In the genomic region with DNA sequence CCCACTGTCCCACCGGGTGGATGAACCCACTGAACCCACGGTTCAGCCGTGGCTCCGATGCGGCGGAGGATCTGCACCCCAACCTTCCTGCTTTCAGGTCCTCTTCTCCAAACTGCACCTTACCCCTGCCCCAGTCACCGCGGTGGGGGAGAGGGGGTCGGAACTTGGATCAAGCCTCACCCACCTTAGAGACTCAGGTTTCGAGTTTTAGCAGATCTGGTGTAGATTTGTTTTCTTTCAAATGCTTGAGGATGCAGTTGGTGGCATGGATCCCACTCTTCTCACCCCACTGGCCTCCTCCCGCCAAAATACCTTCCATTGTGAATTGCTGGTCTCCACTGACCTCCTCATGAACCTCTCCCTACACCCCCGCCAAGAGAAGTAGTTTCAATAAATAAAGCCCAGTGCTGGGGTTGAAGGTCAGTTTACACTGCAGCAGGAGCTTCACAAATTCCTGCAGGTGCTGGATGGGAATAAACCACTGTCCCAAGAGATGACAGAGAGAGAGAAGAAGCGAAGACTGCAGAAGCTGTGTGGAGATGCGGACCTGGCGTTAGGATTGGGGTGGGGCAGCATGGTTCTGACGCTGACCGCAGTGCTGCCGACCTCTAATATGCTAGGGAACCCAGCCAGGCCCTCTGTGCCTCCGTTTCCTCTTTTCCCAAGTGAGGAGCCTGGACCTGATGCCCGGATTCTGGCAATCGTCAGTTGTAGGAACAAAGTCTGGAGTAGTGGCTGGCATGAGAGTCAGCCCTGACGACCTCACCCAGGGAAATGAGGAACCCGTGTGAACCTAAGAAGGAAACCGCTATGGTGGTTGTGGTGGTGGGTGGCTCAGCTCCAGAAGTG, we compare ENCODE assay signal across 1 cellular context.
TF ChIP-seq lines count a peak whose summit lies in the region.

No MANE protein-coding gene starts in this region.

TF ChIP-seq in HepG2, 621 proteins besides CTCF, POLR2A, EP300 and RAD21 (continues in another document):
- 0 out of 2 replicates have a peak, but pooled peaks have one; percentile 38 for TF ChIP-seq CENPT (CRISPR knock-in tag; IDR thresholded peaks at IDR 0.05; ENCODE audit: low read depth)
- TF ChIP-seq, protein P1, sequence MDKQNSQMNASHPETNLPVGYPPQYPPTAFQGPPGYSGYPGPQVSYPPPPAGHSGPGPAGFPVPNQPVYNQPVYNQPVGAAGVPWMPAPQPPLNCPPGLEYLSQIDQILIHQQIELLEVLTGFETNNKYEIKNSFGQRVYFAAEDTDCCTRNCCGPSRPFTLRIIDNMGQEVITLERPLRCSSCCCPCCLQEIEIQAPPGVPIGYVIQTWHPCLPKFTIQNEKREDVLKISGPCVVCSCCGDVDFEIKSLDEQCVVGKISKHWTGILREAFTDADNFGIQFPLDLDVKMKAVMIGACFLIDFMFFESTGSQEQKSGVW (CRISPR knock-in tag; IDR thresholded peaks at IDR 0.05; ENCODE audit: borderline replicate concordance): no peak
- TF ChIP-seq ZMAT3 (CRISPR knock-in tag; conservative IDR thresholded peaks at IDR 0.05): peak; percentile 28
- TF ChIP-seq ZNF180 (CRISPR knock-in tag; IDR thresholded peaks at IDR 0.05; ENCODE audit: borderline replicate concordance, low read depth): no peak
- TF ChIP-seq, protein P2, sequence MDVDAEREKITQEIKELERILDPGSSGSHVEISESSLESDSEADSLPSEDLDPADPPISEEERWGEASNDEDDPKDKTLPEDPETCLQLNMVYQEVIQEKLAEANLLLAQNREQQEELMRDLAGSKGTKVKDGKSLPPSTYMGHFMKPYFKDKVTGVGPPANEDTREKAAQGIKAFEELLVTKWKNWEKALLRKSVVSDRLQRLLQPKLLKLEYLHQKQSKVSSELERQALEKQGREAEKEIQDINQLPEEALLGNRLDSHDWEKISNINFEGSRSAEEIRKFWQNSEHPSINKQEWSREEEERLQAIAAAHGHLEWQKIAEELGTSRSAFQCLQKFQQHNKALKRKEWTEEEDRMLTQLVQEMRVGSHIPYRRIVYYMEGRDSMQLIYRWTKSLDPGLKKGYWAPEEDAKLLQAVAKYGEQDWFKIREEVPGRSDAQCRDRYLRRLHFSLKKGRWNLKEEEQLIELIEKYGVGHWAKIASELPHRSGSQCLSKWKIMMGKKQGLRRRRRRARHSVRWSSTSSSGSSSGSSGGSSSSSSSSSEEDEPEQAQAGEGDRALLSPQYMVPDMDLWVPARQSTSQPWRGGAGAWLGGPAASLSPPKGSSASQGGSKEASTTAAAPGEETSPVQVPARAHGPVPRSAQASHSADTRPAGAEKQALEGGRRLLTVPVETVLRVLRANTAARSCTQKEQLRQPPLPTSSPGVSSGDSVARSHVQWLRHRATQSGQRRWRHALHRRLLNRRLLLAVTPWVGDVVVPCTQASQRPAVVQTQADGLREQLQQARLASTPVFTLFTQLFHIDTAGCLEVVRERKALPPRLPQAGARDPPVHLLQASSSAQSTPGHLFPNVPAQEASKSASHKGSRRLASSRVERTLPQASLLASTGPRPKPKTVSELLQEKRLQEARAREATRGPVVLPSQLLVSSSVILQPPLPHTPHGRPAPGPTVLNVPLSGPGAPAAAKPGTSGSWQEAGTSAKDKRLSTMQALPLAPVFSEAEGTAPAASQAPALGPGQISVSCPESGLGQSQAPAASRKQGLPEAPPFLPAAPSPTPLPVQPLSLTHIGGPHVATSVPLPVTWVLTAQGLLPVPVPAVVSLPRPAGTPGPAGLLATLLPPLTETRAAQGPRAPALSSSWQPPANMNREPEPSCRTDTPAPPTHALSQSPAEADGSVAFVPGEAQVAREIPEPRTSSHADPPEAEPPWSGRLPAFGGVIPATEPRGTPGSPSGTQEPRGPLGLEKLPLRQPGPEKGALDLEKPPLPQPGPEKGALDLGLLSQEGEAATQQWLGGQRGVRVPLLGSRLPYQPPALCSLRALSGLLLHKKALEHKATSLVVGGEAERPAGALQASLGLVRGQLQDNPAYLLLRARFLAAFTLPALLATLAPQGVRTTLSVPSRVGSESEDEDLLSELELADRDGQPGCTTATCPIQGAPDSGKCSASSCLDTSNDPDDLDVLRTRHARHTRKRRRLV (CRISPR knock-in tag; IDR thresholded peaks at IDR 0.05): no peak
- TF ChIP-seq ZNF460 (CRISPR knock-in tag; IDR thresholded peaks at IDR 0.05; ENCODE audit: borderline replicate concordance): no peak; the same call in 1 of the 2 replicates
- TF ChIP-seq CHD4 (IDR thresholded peaks at IDR 0.05; ENCODE audit: borderline replicate concordance, low read length): no peak; the same call in none of the 2 replicates
- TF ChIP-seq, protein P3, sequence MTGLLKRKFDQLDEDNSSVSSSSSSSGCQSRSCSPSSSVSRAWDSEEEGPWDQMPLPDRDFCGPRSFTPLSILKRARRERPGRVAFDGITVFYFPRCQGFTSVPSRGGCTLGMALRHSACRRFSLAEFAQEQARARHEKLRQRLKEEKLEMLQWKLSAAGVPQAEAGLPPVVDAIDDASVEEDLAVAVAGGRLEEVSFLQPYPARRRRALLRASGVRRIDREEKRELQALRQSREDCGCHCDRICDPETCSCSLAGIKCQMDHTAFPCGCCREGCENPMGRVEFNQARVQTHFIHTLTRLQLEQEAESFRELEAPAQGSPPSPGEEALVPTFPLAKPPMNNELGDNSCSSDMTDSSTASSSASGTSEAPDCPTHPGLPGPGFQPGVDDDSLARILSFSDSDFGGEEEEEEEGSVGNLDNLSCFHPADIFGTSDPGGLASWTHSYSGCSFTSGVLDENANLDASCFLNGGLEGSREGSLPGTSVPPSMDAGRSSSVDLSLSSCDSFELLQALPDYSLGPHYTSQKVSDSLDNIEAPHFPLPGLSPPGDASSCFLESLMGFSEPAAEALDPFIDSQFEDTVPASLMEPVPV (CRISPR knock-in tag; IDR thresholded peaks at IDR 0.05): 0 out of 2 replicates have a peak, but pooled peaks have one; percentile 56
- no peak for TF ChIP-seq ZBTB21 (CRISPR knock-in tag; IDR thresholded peaks at IDR 0.05)
- TF ChIP-seq, protein P4, sequence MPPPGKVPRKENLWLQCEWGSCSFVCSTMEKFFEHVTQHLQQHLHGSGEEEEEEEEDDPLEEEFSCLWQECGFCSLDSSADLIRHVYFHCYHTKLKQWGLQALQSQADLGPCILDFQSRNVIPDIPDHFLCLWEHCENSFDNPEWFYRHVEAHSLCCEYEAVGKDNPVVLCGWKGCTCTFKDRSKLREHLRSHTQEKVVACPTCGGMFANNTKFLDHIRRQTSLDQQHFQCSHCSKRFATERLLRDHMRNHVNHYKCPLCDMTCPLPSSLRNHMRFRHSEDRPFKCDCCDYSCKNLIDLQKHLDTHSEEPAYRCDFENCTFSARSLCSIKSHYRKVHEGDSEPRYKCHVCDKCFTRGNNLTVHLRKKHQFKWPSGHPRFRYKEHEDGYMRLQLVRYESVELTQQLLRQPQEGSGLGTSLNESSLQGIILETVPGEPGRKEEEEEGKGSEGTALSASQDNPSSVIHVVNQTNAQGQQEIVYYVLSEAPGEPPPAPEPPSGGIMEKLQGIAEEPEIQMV (CRISPR knock-in tag; IDR thresholded peaks at IDR 0.05; ENCODE audit: low read depth): peak; percentile 59; the same call in 1 of the 2 replicates
- TF ChIP-seq POLR2AphosphoS2 (IDR thresholded peaks at IDR 0.05; ENCODE audit: low read depth, low read length): no peak
- no peak for TF ChIP-seq TBX3 (IDR thresholded peaks at IDR 0.05; ENCODE audit: borderline replicate concordance)
- peak; percentile 86; the same call in 1 of the 2 replicates for TF ChIP-seq KMT2A (CRISPR knock-in tag; IDR thresholded peaks at IDR 0.05)
- TF ChIP-seq U2AF2 (IDR thresholded peaks at IDR 0.05; ENCODE audit: low read depth, low read length): no peak
- no peak for TF ChIP-seq ZNF562 (CRISPR knock-in tag; IDR thresholded peaks at IDR 0.05; ENCODE audit: borderline replicate concordance)
- TF ChIP-seq CENPX (CRISPR knock-in tag; IDR thresholded peaks at IDR 0.05): no peak
- TF ChIP-seq, protein P5, sequence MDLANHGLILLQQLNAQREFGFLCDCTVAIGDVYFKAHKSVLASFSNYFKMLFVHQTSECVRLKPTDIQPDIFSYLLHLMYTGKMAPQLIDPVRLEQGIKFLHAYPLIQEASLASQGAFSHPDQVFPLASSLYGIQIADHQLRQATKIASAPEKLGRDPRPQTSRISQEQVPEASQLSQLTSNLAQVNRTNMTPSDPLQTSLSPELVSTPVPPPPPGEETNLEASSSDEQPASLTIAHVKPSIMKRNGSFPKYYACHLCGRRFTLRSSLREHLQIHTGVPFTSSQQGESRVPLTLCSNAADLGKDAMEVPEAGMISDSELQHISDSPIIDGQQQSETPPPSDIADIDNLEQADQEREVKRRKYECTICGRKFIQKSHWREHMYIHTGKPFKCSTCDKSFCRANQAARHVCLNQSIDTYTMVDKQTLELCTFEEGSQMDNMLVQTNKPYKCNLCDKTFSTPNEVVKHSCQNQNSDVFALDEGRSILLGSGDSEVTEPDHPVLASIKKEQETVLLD (CRISPR knock-in tag; IDR thresholded peaks at IDR 0.05; ENCODE audit: low read depth): no peak
- TF ChIP-seq ZKSCAN1 (IDR thresholded peaks at IDR 0.05; ENCODE audit: low read length): peak; percentile 9; the same call in 1 of the 2 replicates
- TF ChIP-seq ATF7-NPFF (CRISPR knock-in tag; IDR thresholded peaks at IDR 0.05; ENCODE audit: low read depth): peak; percentile 20; the same call in 1 of the 2 replicates
- TF ChIP-seq ZNF549 (CRISPR knock-in tag; IDR thresholded peaks at IDR 0.05): no peak
- TF ChIP-seq CREB1 (IDR thresholded peaks at IDR 0.05): no peak
- TF ChIP-seq CREB1 (CRISPR knock-in tag; IDR thresholded peaks at IDR 0.05): no peak
- TF ChIP-seq, protein P6, sequence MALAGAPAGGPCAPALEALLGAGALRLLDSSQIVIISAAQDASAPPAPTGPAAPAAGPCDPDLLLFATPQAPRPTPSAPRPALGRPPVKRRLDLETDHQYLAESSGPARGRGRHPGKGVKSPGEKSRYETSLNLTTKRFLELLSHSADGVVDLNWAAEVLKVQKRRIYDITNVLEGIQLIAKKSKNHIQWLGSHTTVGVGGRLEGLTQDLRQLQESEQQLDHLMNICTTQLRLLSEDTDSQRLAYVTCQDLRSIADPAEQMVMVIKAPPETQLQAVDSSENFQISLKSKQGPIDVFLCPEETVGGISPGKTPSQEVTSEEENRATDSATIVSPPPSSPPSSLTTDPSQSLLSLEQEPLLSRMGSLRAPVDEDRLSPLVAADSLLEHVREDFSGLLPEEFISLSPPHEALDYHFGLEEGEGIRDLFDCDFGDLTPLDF (CRISPR knock-in tag; IDR thresholded peaks at IDR 0.05): peak; percentile 81
- no peak for TF ChIP-seq ZNF703 (CRISPR knock-in tag; IDR thresholded peaks at IDR 0.05; ENCODE audit: borderline replicate concordance)
- no peak for TF ChIP-seq ZNF660 (CRISPR knock-in tag; IDR thresholded peaks at IDR 0.05; ENCODE audit: borderline replicate concordance, low read depth)
- no peak for TF ChIP-seq ZC3H4 (CRISPR knock-in tag; IDR thresholded peaks at IDR 0.05; ENCODE audit: borderline replicate concordance)
- TF ChIP-seq, protein P7, sequence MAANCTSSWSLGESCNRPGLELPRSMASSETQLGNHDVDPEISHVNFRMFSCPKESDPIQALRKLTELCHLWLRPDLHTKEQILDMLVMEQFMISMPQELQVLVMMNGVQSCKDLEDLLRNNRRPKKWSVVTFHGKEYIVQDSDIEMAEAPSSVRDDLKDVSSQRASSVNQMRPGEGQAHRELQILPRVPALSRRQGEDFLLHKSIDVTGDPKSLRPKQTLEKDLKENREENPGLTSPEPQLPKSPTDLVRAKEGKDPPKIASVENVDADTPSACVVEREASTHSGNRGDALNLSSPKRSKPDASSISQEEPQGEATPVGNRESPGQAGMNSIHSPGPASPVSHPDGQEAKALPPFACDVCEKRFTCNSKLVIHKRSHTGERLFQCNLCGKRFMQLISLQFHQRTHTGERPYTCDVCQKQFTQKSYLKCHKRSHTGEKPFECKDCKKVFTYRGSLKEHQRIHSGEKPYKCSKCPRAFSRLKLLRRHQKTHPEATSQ (CRISPR knock-in tag; IDR thresholded peaks at IDR 0.05; ENCODE audit: borderline replicate concordance): peak; percentile 75; the same call in 1 of the 2 replicates
- TF ChIP-seq ZNF543 (CRISPR knock-in tag; IDR thresholded peaks at IDR 0.05): peak; percentile 40; the same call in 1 of the 2 replicates
- no peak for TF ChIP-seq CBX1 (IDR thresholded peaks at IDR 0.05; ENCODE audit: low read depth)
- no peak for TF ChIP-seq RBM39 (IDR thresholded peaks at IDR 0.05; ENCODE audit: low read depth, low read length, poor library complexity, severe bottlenecking)
- no peak for TF ChIP-seq ZNF234 (CRISPR knock-in tag; conservative IDR thresholded peaks at IDR 0.05)
- TF ChIP-seq, protein P8, sequence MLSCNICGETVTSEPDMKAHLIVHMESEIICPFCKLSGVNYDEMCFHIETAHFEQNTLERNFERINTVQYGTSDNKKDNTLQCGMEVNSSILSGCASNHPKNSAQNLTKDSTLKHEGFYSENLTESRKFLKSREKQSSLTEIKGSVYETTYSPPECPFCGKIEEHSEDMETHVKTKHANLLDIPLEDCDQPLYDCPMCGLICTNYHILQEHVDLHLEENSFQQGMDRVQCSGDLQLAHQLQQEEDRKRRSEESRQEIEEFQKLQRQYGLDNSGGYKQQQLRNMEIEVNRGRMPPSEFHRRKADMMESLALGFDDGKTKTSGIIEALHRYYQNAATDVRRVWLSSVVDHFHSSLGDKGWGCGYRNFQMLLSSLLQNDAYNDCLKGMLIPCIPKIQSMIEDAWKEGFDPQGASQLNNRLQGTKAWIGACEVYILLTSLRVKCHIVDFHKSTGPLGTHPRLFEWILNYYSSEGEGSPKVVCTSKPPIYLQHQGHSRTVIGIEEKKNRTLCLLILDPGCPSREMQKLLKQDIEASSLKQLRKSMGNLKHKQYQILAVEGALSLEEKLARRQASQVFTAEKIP (CRISPR knock-in tag; IDR thresholded peaks at IDR 0.05; ENCODE audit: borderline replicate concordance): no peak
- TF ChIP-seq ZNF44 (CRISPR knock-in tag; IDR thresholded peaks at IDR 0.05): peak; percentile 93; the same call in 1 of the 2 replicates
- TF ChIP-seq ATF1 (CRISPR knock-in tag; IDR thresholded peaks at IDR 0.05): no peak
- TF ChIP-seq, protein P9, sequence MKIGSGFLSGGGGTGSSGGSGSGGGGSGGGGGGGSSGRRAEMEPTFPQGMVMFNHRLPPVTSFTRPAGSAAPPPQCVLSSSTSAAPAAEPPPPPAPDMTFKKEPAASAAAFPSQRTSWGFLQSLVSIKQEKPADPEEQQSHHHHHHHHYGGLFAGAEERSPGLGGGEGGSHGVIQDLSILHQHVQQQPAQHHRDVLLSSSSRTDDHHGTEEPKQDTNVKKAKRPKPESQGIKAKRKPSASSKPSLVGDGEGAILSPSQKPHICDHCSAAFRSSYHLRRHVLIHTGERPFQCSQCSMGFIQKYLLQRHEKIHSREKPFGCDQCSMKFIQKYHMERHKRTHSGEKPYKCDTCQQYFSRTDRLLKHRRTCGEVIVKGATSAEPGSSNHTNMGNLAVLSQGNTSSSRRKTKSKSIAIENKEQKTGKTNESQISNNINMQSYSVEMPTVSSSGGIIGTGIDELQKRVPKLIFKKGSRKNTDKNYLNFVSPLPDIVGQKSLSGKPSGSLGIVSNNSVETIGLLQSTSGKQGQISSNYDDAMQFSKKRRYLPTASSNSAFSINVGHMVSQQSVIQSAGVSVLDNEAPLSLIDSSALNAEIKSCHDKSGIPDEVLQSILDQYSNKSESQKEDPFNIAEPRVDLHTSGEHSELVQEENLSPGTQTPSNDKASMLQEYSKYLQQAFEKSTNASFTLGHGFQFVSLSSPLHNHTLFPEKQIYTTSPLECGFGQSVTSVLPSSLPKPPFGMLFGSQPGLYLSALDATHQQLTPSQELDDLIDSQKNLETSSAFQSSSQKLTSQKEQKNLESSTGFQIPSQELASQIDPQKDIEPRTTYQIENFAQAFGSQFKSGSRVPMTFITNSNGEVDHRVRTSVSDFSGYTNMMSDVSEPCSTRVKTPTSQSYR (CRISPR knock-in tag; IDR thresholded peaks at IDR 0.05; ENCODE audit: borderline replicate concordance): peak; percentile 60; the same call in 1 of the 2 replicates
- peak; percentile 85 for TF ChIP-seq FOXO1 (CRISPR knock-in tag; IDR thresholded peaks at IDR 0.05)
- no peak for TF ChIP-seq ZNF496 (CRISPR knock-in tag; IDR thresholded peaks at IDR 0.05; ENCODE audit: insufficient replicate concordance)
